In genomic region chr2:148599112-148599991, GRCh38 we compare ENCODE assay signal across 15 cellular contexts.
"Had no signal": no experiment of that assay in that cellular context is flagged by ENCODE, and none has a peak within 500 bp of the region (broad histone marks: within the 10 kb centered on the region; RNA-seq: fewer than 3 reads in every experiment).

No MANE protein-coding gene starts in this region.

- DNase-seq: activated CD4-positive, alpha-beta memory T cell treated with anti-CD3 and anti-CD28 coated beads for 36 hours; activated CD8-positive, alpha-beta memory T cell treated with anti-CD3 and anti-CD28 coated beads, Interleukin-2, amount 10 ng/mL, durations not matched to agents 7 days and 5 days; activated T-cell treated with anti-CD3 and anti-CD28 coated beads, Interleukin-2, amount 50 U/mL, for 1 hour; amygdala; body of pancreas; caudate nucleus; colonic mucosa; hypothalamus; left ventricle myocardium inferior; mesenchymal stem cell; nucleus accumbens; right cardiac atrium had no signal

- ATAC-seq: activated CD8-positive, alpha-beta memory T cell treated with anti-CD3 and anti-CD28 coated beads, Interleukin-2, amount 10 ng/mL, durations not matched to agents 7 days and 5 days; activated naive CD4-positive, alpha-beta T cell treated with anti-CD3 and anti-CD28 coated beads, Interleukin-2, amount 50 U/mL, for 72 hours; body of pancreas; esophagus mucosa; natural killer cell treated with Interleukin-12 subunit alpha and Interleukin-12 subunit beta and Interleukin-15 and Interleukin-18, amount 100 ng/mL, for 72 hours; right cardiac atrium had no signal
